Comparison of ENCODE assay signal across 12 cellular contexts in the genomic region with DNA sequence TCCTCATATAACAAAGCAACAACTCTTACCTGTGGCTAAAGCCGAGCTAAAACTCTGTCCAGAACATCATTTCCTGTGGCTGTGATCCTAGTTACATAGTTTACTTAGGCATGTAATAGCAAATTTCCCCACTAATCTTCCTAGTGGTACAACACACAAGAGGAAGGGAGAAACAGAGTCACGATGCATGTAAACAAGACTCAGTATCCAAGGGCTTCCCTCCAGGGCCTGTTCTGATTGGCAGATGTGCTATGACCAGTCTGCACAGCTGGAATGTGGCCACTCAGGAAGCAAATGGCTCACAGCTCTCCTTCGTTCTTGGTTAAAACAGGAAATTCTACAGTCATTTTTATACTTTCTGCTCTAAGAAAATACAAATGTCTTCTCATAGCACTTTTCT. TPM values are rescaled to one million over a fixed set of nuclear protein-coding genes. Genes with fewer than 3 reads are reported as not detected.
DNase-seq lines count a peak whose midpoint lies in the region; ATAC-seq and TF ChIP-seq lines count a peak whose summit lies in the region.
"Had no signal": no experiment of that assay in that cellular context is flagged by ENCODE, and none has a peak within 500 bp of the region (broad histone marks: within the 10 kb centered on the region; RNA-seq: fewer than 3 reads in every experiment).

No MANE protein-coding gene starts in this region.

- H3K79me2 ChIP-seq in neural progenitor cell (ENCODE audit: low read depth), result peaks cover 15% of the 10 kb centered on the region

- H3K4me1 Mint-ChIP-seq in activated T-helper 17 cell treated with anti-CD3 and anti-CD28 coated beads, Interleukin-2, amount 50 U/mL, for 72 hours, result no peaks in the 10 kb centered on the region
- H3K4me1 Mint-ChIP-seq in osteocyte (ENCODE audit: unreplicated experiment) (peaks cover 45% of the 10 kb centered on the region), neural progenitor cell (peaks cover 4% of the 10 kb centered on the region), nephron progenitor cell (peaks cover 13% of the 10 kb centered on the region)

- H3K27me3 ChIP-seq in neural progenitor cell, result no peaks in the 10 kb centered on the region
- H3K27me3 ChIP-seq: BLaER1 treated with 17β-estradiol and CSF1 and Interleukin-3, amounts not matched to agents 10 nM and 100 nM had no signal

- no peak for TF ChIP-seq CTCF in osteocyte (IDR thresholded peaks at IDR 0.05)
- no peak for TF ChIP-seq CTCF in neural progenitor cell (IDR thresholded peaks at IDR 0.05)
- no peak for TF ChIP-seq CTCF in nephron progenitor cell (IDR thresholded peaks at IDR 0.05)

- H3K9me3 Mint-ChIP-seq in activated T-helper 17 cell treated with anti-CD3 and anti-CD28 coated beads, Interleukin-2, amount 50 U/mL, for 72 hours, result no peaks in the 10 kb centered on the region
- H3K9me3 Mint-ChIP-seq in osteocyte (ENCODE audit: unreplicated experiment) (no peaks in the 10 kb centered on the region), neural progenitor cell (no peaks in the 10 kb centered on the region), nephron progenitor cell (peaks cover 5% of the 10 kb centered on the region)
- H3K9me3 Mint-ChIP-seq: activated T-helper 2 cell treated with anti-CD3 and anti-CD28 coated beads, Interferon-gamma antibody, Interleukin-2, Interleukin-4, amounts not matched to agents 10 μg/mL and 5 μg/mL and 100 μg/mL, durations not matched to agents 14 hours and 24 hours and 36 hours had no signal

- no peak overlapping the region for H3K27ac Mint-ChIP-seq in activated T-helper 17 cell treated with anti-CD3 and anti-CD28 coated beads, Interleukin-2, amount 50 U/mL, for 72 hours
- H3K27ac Mint-ChIP-seq in osteocyte (ENCODE audit: unreplicated experiment) (peak overlapping the region; percentile 90), neural progenitor cell (no peak overlapping the region), nephron progenitor cell (no peak overlapping the region)
- H3K27ac Mint-ChIP-seq: activated T-helper 2 cell treated with anti-CD3 and anti-CD28 coated beads, Interferon-gamma antibody, Interleukin-2, Interleukin-4, amounts not matched to agents 10 μg/mL and 5 μg/mL and 100 μg/mL, durations not matched to agents 14 hours and 24 hours and 36 hours had no signal

- no peaks in the 10 kb centered on the region for H3F3A ChIP-seq in neural progenitor cell (ENCODE audit: low read depth)

- DNase-seq in AG08396 (ENCODE audit: low spot score), result peak; percentile 83
- peak in 41 of 42 donors; percentile 19 to 85 (median 65) for DNase-seq in head of caudate nucleus
- no peak for DNase-seq in osteocyte (ENCODE audit: extremely low spot score, unreplicated experiment)
- DNase-seq in neural progenitor cell (ENCODE audit: low spot score), result no peak
- DNase-seq in NCI-H1417 (lab: John Stamatoyannopoulos, UW), result no peak
- no peak for DNase-seq in NCI-H1694 (lab: John Stamatoyannopoulos, UW)
- DNase-seq in nephron progenitor cell, result no peak
- DNase-seq: NCI-H2171 treated with DMSO at 0.1 percent for 48 hours had no signal

- H3K4me3 ChIP-seq in neural progenitor cell, result no peak overlapping the region
- H3K4me3 ChIP-seq: BLaER1 treated with 17β-estradiol and CSF1 and Interleukin-3, amounts not matched to agents 10 nM and 100 nM had no signal

- H3K27me3 Mint-ChIP-seq in activated T-helper 17 cell treated with anti-CD3 and anti-CD28 coated beads, Interleukin-2, amount 50 U/mL, for 72 hours, result peaks cover 23% of the 10 kb centered on the region
- H3K27me3 Mint-ChIP-seq in osteocyte (ENCODE audit: unreplicated experiment) (no peaks in the 10 kb centered on the region), neural progenitor cell (ENCODE audit: insufficient read depth, low read depth) (no peaks in the 10 kb centered on the region), nephron progenitor cell (ENCODE audit: low read depth, poor library complexity) (no peaks in the 10 kb centered on the region)

- H3K36me3 Mint-ChIP-seq in activated T-helper 17 cell treated with anti-CD3 and anti-CD28 coated beads, Interleukin-2, amount 50 U/mL, for 72 hours (ENCODE audit: low read depth), result no peaks in the 10 kb centered on the region
- H3K36me3 Mint-ChIP-seq in osteocyte (ENCODE audit: unreplicated experiment) (peaks cover 3% of the 10 kb centered on the region), neural progenitor cell (peaks cover 25% of the 10 kb centered on the region), nephron progenitor cell (ENCODE audit: low read depth) (peaks cover 43% of the 10 kb centered on the region)

- no peak overlapping the region for H2AFZ ChIP-seq in neural progenitor cell (replicated peaks)

- no peak overlapping the region for H3K4me2 ChIP-seq in neural progenitor cell
- H3K4me2 ChIP-seq: BLaER1 treated with 17β-estradiol and CSF1 and Interleukin-3, amounts not matched to agents 10 nM and 100 nM had no signal

- intact Hi-C loops in head of caudate nucleus (cut with DNase I), result no loop called here

- H3K4me3 Mint-ChIP-seq in activated T-helper 17 cell treated with anti-CD3 and anti-CD28 coated beads, Interleukin-2, amount 50 U/mL, for 72 hours, result no peak overlapping the region
- H3K4me3 Mint-ChIP-seq in osteocyte (ENCODE audit: unreplicated experiment) (peak overlapping the region; percentile 30), neural progenitor cell (no peak overlapping the region), nephron progenitor cell (no peak overlapping the region)

- H4K20me1 ChIP-seq in neural progenitor cell (ENCODE audit: low read depth), result no peaks in the 10 kb centered on the region
- H4K20me1 ChIP-seq: BLaER1 treated with 17β-estradiol and CSF1 and Interleukin-3, amounts not matched to agents 10 nM and 100 nM had no signal

- no peak overlapping the region for H3K9ac ChIP-seq in neural progenitor cell
- H3K9ac ChIP-seq: BLaER1 treated with 17β-estradiol and CSF1 and Interleukin-3, amounts not matched to agents 10 nM and 100 nM had no signal

- no peaks in the 10 kb centered on the region for H3K9me3 ChIP-seq in neural progenitor cell (ENCODE audit: low read depth)
- H3K9me3 ChIP-seq: BLaER1 treated with 17β-estradiol and CSF1 and Interleukin-3, amounts not matched to agents 10 nM and 100 nM had no signal

- peak; percentile 38 for ATAC-seq in activated T-helper 17 cell treated with anti-CD3 and anti-CD28 coated beads, Interleukin-2, amount 50 U/mL, for 72 hours (replicated peaks)

- H3K4me1 ChIP-seq in neural progenitor cell, result no peaks in the 10 kb centered on the region
- H3K4me1 ChIP-seq: BLaER1 treated with 17β-estradiol and CSF1 and Interleukin-3, amounts not matched to agents 10 nM and 100 nM had no signal

- H3K36me3 ChIP-seq in neural progenitor cell, result no peaks in the 10 kb centered on the region
- H3K36me3 ChIP-seq: BLaER1 treated with 17β-estradiol and CSF1 and Interleukin-3, amounts not matched to agents 10 nM and 100 nM had no signal

- H3K27ac ChIP-seq in neural progenitor cell, result no peak overlapping the region
- H3K27ac ChIP-seq: BLaER1 treated with 17β-estradiol and CSF1 and Interleukin-3, amounts not matched to agents 10 nM and 100 nM had no signal

RNA-seq across cellular contexts. Expression of a gene that starts 49.2 kb away (rescaled TPM):
- total RNA-seq in activated T-helper 17 cell treated with anti-CD3 and anti-CD28 coated beads, Interleukin-2, amount 50 U/mL, for 72 hours, result not detected
- not detected in 2 replicates for total RNA-seq in osteocyte
- total RNA-seq in neural progenitor cell (ENCODE audit: low replicate concordance), result not detected in 2 replicates
- total RNA-seq: activated T-helper 2 cell treated with anti-CD3 and anti-CD28 coated beads, Interferon-gamma antibody, Interleukin-2, Interleukin-4, amounts not matched to agents 10 μg/mL and 5 μg/mL and 100 μg/mL, durations not matched to agents 14 hours and 24 hours and 36 hours; H1 had no signal

Comparison
In these comparisons a context has a peak if more than half of its experiments do, and no peak if none do; other contexts are left out.
1. DNase-seq: peak in AG08396 (single experiment) and head of caudate nucleus (41 of 42); none in osteocyte (single experiment), neural progenitor cell (single experiment), NCI-H1417 (0 of 3), NCI-H1694 (single experiment) and nephron progenitor cell (single experiment).